Comparison of ENCODE assay signal across 18 cellular contexts in genomic region chr18:76667603-76668002, GRCh38.
"Had no signal": no experiment of that assay in that cellular context is flagged by ENCODE, and none has a peak within 500 bp of the region (broad histone marks: within the 10 kb centered on the region; RNA-seq: fewer than 3 reads in every experiment).

No MANE protein-coding gene starts in this region.

- H3K9ac ChIP-seq: SK-N-SH had no signal

- H3K27ac ChIP-seq: RWPE1 had no signal

- H3K9me3 ChIP-seq: MG63, SK-N-SH had no signal

- H3K27me3 ChIP-seq: MG63 had no signal

- H3K4me3 ChIP-seq: MG63 had no signal

- H3K36me3 ChIP-seq: MG63 had no signal

- DNase-seq: Karpas-422, KG1, MG63, NCI-H1092, NCI-H1105 treated with DMSO at 0.1 percent for 48 hours, NCI-H1417 treated with DMSO at 0.1 percent for 48 hours, NCI-H1694, NCI-H187 treated with DMSO at 0.1 percent for 48 hours, NCI-H2029 treated with DMSO at 0.1 percent for 48 hours, NCI-H2171 treated with DMSO at 0.1 percent for 48 hours, NCI-H345, NCI-H446 treated with DMSO at 0.1 percent for 48 hours, NCI-H510A treated with DMSO at 0.1 percent for 48 hours, NCI-H526 treated with DMSO at 0.1 percent for 48 hours, NCI-H748 treated with DMSO at 0.1 percent for 48 hours, SHP77, SK-N-SH had no signal
